In genomic region chr17:79785017-79785899, GRCh38 we compare ENCODE assay signal across 22 cellular contexts. TPM values are rescaled to one million over a fixed set of nuclear protein-coding genes. Genes with fewer than 3 reads are reported as not detected.
A peak's percentile ranks its signal among the peaks of the same experiment; 100 is the strongest.
DNase-seq lines count a peak whose midpoint lies in the region; ATAC-seq, FAIRE-seq and TF ChIP-seq lines count a peak whose summit lies in the region.
"Had no signal": no experiment of that assay in that cellular context is flagged by ENCODE, and none has a peak within 500 bp of the region (broad histone marks: within the 10 kb centered on the region; RNA-seq: fewer than 3 reads in every experiment).

No MANE protein-coding gene starts in this region.

- H3K36me3 ChIP-seq in bronchial epithelial cell (ENCODE audit: control insufficient read depth, insufficient read depth, low read length) (peaks cover 2% of the 10 kb centered on the region), osteoblast (ENCODE audit: insufficient read depth, low read length) (no peaks in the 10 kb centered on the region)

- H3K4me3 ChIP-seq in bronchial epithelial cell (ENCODE audit: low read depth, low read length) (no peak overlapping the region), osteoblast (ENCODE audit: insufficient read depth, low read length) (no peak overlapping the region)
- H3K4me3 ChIP-seq: A549, GM23248 had no signal

- no peaks in the 10 kb centered on the region for H3K9me3 ChIP-seq in osteoblast (ENCODE audit: low read depth, low read length)
- H3K9me3 ChIP-seq: A549, Caco-2 had no signal

- no peaks in the 10 kb centered on the region for H3K9me3 Mint-ChIP-seq in nephron progenitor cell
- H3K9me3 Mint-ChIP-seq: CD4-positive, alpha-beta T cell had no signal

- TF ChIP-seq CTCF in bronchial epithelial cell (IDR thresholded peaks at IDR 0.05; ENCODE audit: insufficient read depth, low read length, severe bottlenecking) (no peak), nephron progenitor cell (IDR thresholded peaks at IDR 0.05) (no peak), osteoblast (IDR thresholded peaks at IDR 0.05; ENCODE audit: extremely low read depth, low read depth, low read length) (no peak)

- ATAC-seq in Right ventricle myocardium superior (ENCODE audit: poor library complexity) (no peak), left ventricle myocardium superior (no peak), GM19395 (IDR thresholded peaks at IDR 0.05; ENCODE audit: unreplicated experiment) (no peak)
- ATAC-seq: A549, HCT116 had no signal

- intact Hi-C loops in Right ventricle myocardium superior (cut with DNase I) = loop anchor here (10.0 kb wide), 1 partner anchor 130 kb away; no protein-coding TSS in a partner anchor
- intact Hi-C loops in left ventricle myocardium superior (cut with micrococcal nuclease) = no loop called here

- FAIRE-seq in bronchial epithelial cell (lab: Jason Lieb, UNC) (peak; percentile 73), GM12891 (lab: Jason Lieb, UNC) (no peak)
- FAIRE-seq: A549, D721Med, HTR-8/SVneo had no signal

- no peaks in the 10 kb centered on the region for H3K4me1 ChIP-seq in osteoblast (ENCODE audit: insufficient read depth, low read length)
- H3K4me1 ChIP-seq: Caco-2 had no signal

- H3K27me3 Mint-ChIP-seq in nephron progenitor cell (ENCODE audit: low read depth, poor library complexity) = peaks cover 29% of the 10 kb centered on the region

- peak overlapping the region; percentile 70 for H3K27ac Mint-ChIP-seq in nephron progenitor cell
- H3K27ac Mint-ChIP-seq: CD4-positive, alpha-beta T cell had no signal

- peak; percentile 34 for DNase-seq in Right ventricle myocardium superior
- no peak for DNase-seq in left ventricle myocardium superior
- no peak for DNase-seq in bronchial epithelial cell (ENCODE audit: low read depth)
- no peak for DNase-seq in nephron progenitor cell
- DNase-seq in osteoblast (ENCODE audit: insufficient read length, low spot score, missing footprints) = peak; percentile 69
- no peak for DNase-seq in GM12891 (ENCODE audit: insufficient read length, low spot score)
- DNase-seq in NOMO-1 treated with dmso at 0.1 percent for 144 hours (lab: John Stamatoyannopoulos, UW; ENCODE audit: unreplicated experiment) = no peak
- DNase-seq: AML-193; Caco-2; CD4-positive, alpha-beta T cell; DMS79 treated with DMSO at 0.1 percent for 48 hours; GF-D8; GM23248 had no signal

- H3K27me3 ChIP-seq in bronchial epithelial cell (ENCODE audit: control insufficient read depth, insufficient read depth, low read length) (peaks cover 15% of the 10 kb centered on the region), osteoblast (ENCODE audit: insufficient read depth, low read length) (peaks cover 27% of the 10 kb centered on the region)

- H3K36me3 Mint-ChIP-seq in nephron progenitor cell (ENCODE audit: low read depth) = peaks cover 43% of the 10 kb centered on the region

- no peak overlapping the region for H3K4me3 Mint-ChIP-seq in nephron progenitor cell
- H3K4me3 Mint-ChIP-seq: CD4-positive, alpha-beta T cell had no signal

- H2AFZ ChIP-seq in osteoblast (ENCODE audit: low read length) = no peak overlapping the region
- H2AFZ ChIP-seq: GM23248 had no signal

- H3K4me1 Mint-ChIP-seq in nephron progenitor cell = peaks cover 74% of the 10 kb centered on the region

- no peak overlapping the region for H3K27ac ChIP-seq in osteoblast (ENCODE audit: low read depth, low read length)
- H3K27ac ChIP-seq: 22Rv1, A549, C4-2B, GM23248 had no signal

- no peaks in the 10 kb centered on the region for H4K20me1 ChIP-seq in osteoblast (ENCODE audit: insufficient read depth, low read length)

- no peaks in the 10 kb centered on the region for H3K79me2 ChIP-seq in osteoblast (ENCODE audit: insufficient read depth, low read length)

- H3K4me2 ChIP-seq in osteoblast (ENCODE audit: insufficient read depth, low read length) = no peak overlapping the region
- H3K4me2 ChIP-seq: A549 had no signal

- no peak for TF ChIP-seq POLR2A in GM12891 (IDR thresholded peaks at IDR 0.05; ENCODE audit: low read depth, low read length)

TF ChIP-seq in GM12891, 5 proteins besides CTCF, POLR2A, EP300 and RAD21:
- TF ChIP-seq TAF1 (IDR thresholded peaks at IDR 0.05; ENCODE audit: low read depth, low read length) (no peak), SPI1 (IDR thresholded peaks at IDR 0.05; ENCODE audit: low read depth, low read length) (no peak), POLR2AphosphoS5 (IDR thresholded peaks at IDR 0.05; ENCODE audit: low read depth, low read length) (no peak), PAX5 (IDR thresholded peaks at IDR 0.05; ENCODE audit: insufficient read depth, low read length, severe bottlenecking) (no peak), POU2F2 (IDR thresholded peaks at IDR 0.05; ENCODE audit: low read depth, low read length) (no peak)
TF ChIP-seq in GM12891: peak in this region for 0.

RNA-seq across cellular contexts. Expression of gene CBX2, which starts 7.3 kb away (rescaled TPM):
- total RNA-seq in Right ventricle myocardium superior (4.2 TPM), left ventricle myocardium superior (2.9 TPM), bronchial epithelial cell (1.1 and 2.3 TPM in 2 replicates), osteoblast (0.88 and 1.1 TPM in 2 replicates)
- polyA plus RNA-seq in GM12891 (2012; ENCODE audit: low read depth, missing spikeins) = 0.47 TPM

RNA-seq across cellular contexts. Expression of gene CBX8, which starts 11.6 kb away (rescaled TPM):
- 6.2 TPM for total RNA-seq in Right ventricle myocardium superior
- 8.2 TPM for total RNA-seq in left ventricle myocardium superior
- 2.6 and 2.7 TPM in 2 replicates for total RNA-seq in bronchial epithelial cell
- total RNA-seq in osteoblast = 2.4 and 3.3 TPM in 2 replicates
- polyA plus RNA-seq in GM12891 (2012; ENCODE audit: low read depth, missing spikeins) = 2.8 TPM

RNA-seq across cellular contexts. Expression of gene CBX4, which starts 54.0 kb away (rescaled TPM):
- total RNA-seq in Right ventricle myocardium superior (25.6 TPM), left ventricle myocardium superior (27.4 TPM), bronchial epithelial cell (43.4 and 86.8 TPM in 2 replicates), osteoblast (17.1 and 22.1 TPM in 2 replicates)
- 17.1 TPM for polyA plus RNA-seq in GM12891 (2012; ENCODE audit: low read depth, missing spikeins)

RNA-seq across cellular contexts. Expression of gene ENPP7, which starts 54.5 kb away (rescaled TPM):
- total RNA-seq in Right ventricle myocardium superior = not detected
- total RNA-seq in left ventricle myocardium superior = not detected
- not detected in 2 replicates for total RNA-seq in bronchial epithelial cell
- not detected in 2 replicates for total RNA-seq in osteoblast
- 0.14 TPM for polyA plus RNA-seq in GM12891 (2012; ENCODE audit: low read depth, missing spikeins)
- total RNA-seq: CD4-positive, alpha-beta T cell; GM23248; H7 had no signal
- polyA plus RNA-seq: A549, BJ, GM23248 had no signal

Comparison
In these comparisons a context has a peak if more than half of its experiments do, and no peak if none do; other contexts are left out.
1. DNase-seq: peak in Right ventricle myocardium superior (single experiment) and osteoblast (single experiment); none in left ventricle myocardium superior (single experiment), bronchial epithelial cell (single experiment), nephron progenitor cell (single experiment), GM12891 (single experiment) and NOMO-1 treated with dmso at 0.1 percent for 144 hours (single experiment).